1 cellular context compared by ENCODE assay signal in the genomic region with DNA sequence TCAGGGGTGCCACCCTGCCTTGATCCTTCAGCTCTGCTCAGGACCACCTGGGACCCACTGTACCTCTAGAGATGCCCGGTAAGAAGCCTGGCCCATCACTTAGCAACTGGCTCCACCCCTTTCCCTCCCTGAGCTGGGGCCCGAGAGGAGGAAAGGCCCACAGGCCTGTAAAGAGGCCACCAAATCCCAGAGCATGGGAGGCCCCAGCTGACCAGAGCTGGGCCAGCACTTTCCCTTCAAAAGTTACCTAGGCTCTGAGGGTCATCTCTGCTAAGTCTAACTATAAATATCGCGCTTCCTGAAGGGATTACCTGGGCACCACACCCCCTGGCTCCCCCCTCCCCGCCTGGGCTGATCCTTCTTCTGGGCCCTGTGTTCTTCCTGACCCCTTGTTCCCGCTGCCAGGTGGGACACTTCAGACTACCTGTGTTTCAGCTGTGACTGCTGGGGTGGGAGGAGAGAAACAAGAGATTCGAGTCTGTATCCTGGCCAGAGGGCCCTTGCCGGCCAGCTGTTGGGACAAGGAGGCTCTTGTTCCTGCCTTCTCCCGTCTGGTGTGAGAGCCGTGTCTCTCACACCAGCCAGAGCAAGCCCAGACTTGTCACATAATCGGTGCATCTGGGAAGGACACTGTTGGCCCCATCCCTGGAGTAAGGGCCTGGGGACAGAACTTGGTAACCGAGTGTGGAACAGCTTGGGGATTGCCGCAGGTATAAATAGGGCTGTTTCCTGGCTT.
TF ChIP-seq lines count a peak whose summit lies in the region.

No MANE protein-coding gene starts in this region.

TF ChIP-seq in H1, 55 proteins besides CTCF, POLR2A, EP300 and RAD21:
- TF ChIP-seq EZH2 (IDR thresholded peaks at IDR 0.05; ENCODE audit: low read depth, low read length, severe bottlenecking) (no peak), JUN (IDR thresholded peaks at IDR 0.05; ENCODE audit: low read depth, low read length) (no peak), TAF1 (IDR thresholded peaks at IDR 0.05; ENCODE audit: low read depth, low read length) (no peak; the same call in 1 of the 2 replicates), RNF2 (IDR thresholded peaks at IDR 0.05; ENCODE audit: borderline replicate concordance, low read depth, low read length, missing control alignments, poor library complexity, severe bottlenecking) (no peak), JUND (IDR thresholded peaks at IDR 0.05; ENCODE audit: low read length) (no peak)
- TF ChIP-seq, protein P1, sequence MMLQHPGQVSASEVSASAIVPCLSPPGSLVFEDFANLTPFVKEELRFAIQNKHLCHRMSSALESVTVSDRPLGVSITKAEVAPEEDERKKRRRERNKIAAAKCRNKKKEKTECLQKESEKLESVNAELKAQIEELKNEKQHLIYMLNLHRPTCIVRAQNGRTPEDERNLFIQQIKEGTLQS (IDR thresholded peaks at IDR 0.05; ENCODE audit: insufficient read depth, low read depth, low read length): no peak
